ENCODE assay signal across 1 cellular context in the genomic region with DNA sequence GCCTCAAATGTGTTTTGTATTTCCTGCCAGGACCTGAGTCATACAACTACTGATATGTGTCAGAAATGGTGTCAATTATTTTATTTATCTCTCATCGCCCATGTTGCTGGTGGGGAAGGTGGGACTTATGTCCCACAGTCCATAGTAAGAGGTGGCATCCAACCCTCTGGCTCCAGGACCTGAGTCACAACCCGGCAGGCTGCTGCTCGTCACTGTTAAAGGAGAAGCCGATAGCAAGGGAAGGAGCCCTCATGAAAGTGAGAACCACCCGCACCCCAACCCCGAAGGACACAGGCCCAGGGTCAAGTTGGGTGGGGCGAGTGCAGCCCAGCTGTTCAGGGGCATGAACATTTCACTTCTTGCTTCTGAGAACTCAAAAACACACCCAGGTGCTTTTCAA.
TF ChIP-seq lines count a peak whose summit lies in the region.

No MANE protein-coding gene starts in this region.

TF ChIP-seq in HepG2, 621 proteins besides CTCF, POLR2A, EP300 and RAD21:
- TF ChIP-seq MIXL1 (CRISPR knock-in tag; IDR thresholded peaks at IDR 0.05) (no peak), ZNF629 (CRISPR knock-in tag; conservative IDR thresholded peaks at IDR 0.05) (no peak), ZNF7 (CRISPR knock-in tag; IDR thresholded peaks at IDR 0.05) (no peak), ZNF563 (CRISPR knock-in tag; IDR thresholded peaks at IDR 0.05) (no peak), BATF2 (CRISPR knock-in tag; IDR thresholded peaks at IDR 0.05) (no peak), XRCC5 (optimal IDR thresholded peaks at IDR 0.05; ENCODE audit: low read length) (no peak), GZF1 (CRISPR knock-in tag; IDR thresholded peaks at IDR 0.05) (no peak), ZFP82 (CRISPR knock-in tag; IDR thresholded peaks at IDR 0.05; ENCODE audit: borderline replicate concordance) (no peak), HNRNPL (IDR thresholded peaks at IDR 0.05; ENCODE audit: low read depth, low read length) (no peak)
- TF ChIP-seq, protein P1, sequence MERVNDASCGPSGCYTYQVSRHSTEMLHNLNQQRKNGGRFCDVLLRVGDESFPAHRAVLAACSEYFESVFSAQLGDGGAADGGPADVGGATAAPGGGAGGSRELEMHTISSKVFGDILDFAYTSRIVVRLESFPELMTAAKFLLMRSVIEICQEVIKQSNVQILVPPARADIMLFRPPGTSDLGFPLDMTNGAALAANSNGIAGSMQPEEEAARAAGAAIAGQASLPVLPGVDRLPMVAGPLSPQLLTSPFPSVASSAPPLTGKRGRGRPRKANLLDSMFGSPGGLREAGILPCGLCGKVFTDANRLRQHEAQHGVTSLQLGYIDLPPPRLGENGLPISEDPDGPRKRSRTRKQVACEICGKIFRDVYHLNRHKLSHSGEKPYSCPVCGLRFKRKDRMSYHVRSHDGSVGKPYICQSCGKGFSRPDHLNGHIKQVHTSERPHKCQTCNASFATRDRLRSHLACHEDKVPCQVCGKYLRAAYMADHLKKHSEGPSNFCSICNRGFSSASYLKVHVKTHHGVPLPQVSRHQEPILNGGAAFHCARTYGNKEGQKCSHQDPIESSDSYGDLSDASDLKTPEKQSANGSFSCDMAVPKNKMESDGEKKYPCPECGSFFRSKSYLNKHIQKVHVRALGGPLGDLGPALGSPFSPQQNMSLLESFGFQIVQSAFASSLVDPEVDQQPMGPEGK (CRISPR knock-in tag; IDR thresholded peaks at IDR 0.05), result no peak
